ENCODE assay signal across 11 cellular contexts in the genomic region with DNA sequence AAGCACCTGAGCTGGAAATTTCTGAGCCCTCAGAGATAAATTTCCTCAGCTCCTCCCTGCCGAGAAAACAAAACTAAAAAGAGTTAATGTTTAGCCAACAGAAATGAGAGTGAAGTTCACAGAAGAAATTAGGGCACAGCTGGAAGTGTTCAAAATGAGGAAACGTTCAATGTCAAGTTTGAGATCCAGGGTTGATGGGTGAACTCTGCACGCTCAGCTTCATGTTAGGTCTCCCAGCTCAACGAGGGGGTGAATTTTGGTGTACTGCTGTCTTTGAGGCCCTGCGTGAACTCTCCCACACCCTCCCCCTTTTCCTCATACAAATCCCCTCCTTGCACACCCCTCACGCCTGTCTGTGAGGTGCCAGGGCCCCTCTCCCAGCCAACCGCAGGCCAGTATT. TPM values are rescaled to one million over a fixed set of nuclear protein-coding genes. Genes with fewer than 3 reads are reported as not detected.
DNase-seq lines count a peak whose midpoint lies in the region; ATAC-seq and TF ChIP-seq lines count a peak whose summit lies in the region.
"Had no signal": no experiment of that assay in that cellular context is flagged by ENCODE, and none has a peak within 500 bp of the region (broad histone marks: within the 10 kb centered on the region; RNA-seq: fewer than 3 reads in every experiment).

No MANE protein-coding gene starts in this region.

- H2AFZ ChIP-seq in SU-DHL-6 (ENCODE audit: low read depth, low read length, severe bottlenecking), result no peak overlapping the region

- H3K4me3 ChIP-seq in SU-DHL-6 (ENCODE audit: insufficient read depth, low read length, poor library complexity, severe bottlenecking), result no peak overlapping the region
- H3K4me3 ChIP-seq in spleen, result no peak overlapping the region
- H3K4me3 ChIP-seq: ovary had no signal

- peak; percentile 52 for ATAC-seq in HG02623 (IDR thresholded peaks at IDR 0.05; ENCODE audit: unreplicated experiment)

- WGBS in spleen, 5 donors, result 16 to 33% (median 20%) methylated on average over 7 of the region's 7 CpGs

- intact Hi-C loops in spleen (cut with DNase I; ENCODE audit: low total_unique reads), result no loop called here

- H4K20me1 ChIP-seq in SU-DHL-6 (ENCODE audit: low read depth, low read length), result no peaks in the 10 kb centered on the region

- no peaks in the 10 kb centered on the region for H3K9me3 ChIP-seq in SU-DHL-6 (ENCODE audit: insufficient read depth, low read length)
- peaks cover 0 to 7% (median 0%) of the 10 kb centered on the region in 8 donors for H3K9me3 ChIP-seq in spleen
- H3K9me3 ChIP-seq: ovary had no signal

- H3K4me2 ChIP-seq in SU-DHL-6 (ENCODE audit: low read depth, low read length, poor library complexity, severe bottlenecking), result no peak overlapping the region

- TF ChIP-seq CTCF in SU-DHL-6 (IDR thresholded peaks at IDR 0.05; ENCODE audit: insufficient read depth, low read length, poor library complexity, severe bottlenecking), result no peak
- no peak for TF ChIP-seq CTCF in spleen (IDR thresholded peaks at IDR 0.05 in 8 of 11, conservative IDR thresholded peaks at IDR 0.05 in 3 of 11)

- no peaks in the 10 kb centered on the region for H3K9me2 ChIP-seq in SU-DHL-6 (replicated peaks; ENCODE audit: insufficient read depth, low read length)

- H3K27ac ChIP-seq in SU-DHL-6 (ENCODE audit: low read depth, low read length) (peak overlapping the region; percentile 76), spleen (peak overlapping the region; percentile 11 to 77 (median 68))
- H3K27ac ChIP-seq: ovary had no signal

- TF ChIP-seq POLR2A in spleen (IDR thresholded peaks at IDR 0.05), result no peak

- 0 out of 2 replicates have a peak overlapping the region, but pooled peaks have one; percentile 7 for H3K9ac ChIP-seq in SU-DHL-6 (ENCODE audit: low read length)

- H3K4me1 ChIP-seq in spleen, result peaks cover 7 to 30% (median 18%) of the 10 kb centered on the region in 6 donors

- no peaks in the 10 kb centered on the region for H3K79me2 ChIP-seq in SU-DHL-6 (ENCODE audit: insufficient read depth, low read length)

- no peaks in the 10 kb centered on the region for H3K36me3 ChIP-seq in SU-DHL-6 (ENCODE audit: low read length)
- H3K36me3 ChIP-seq in spleen, result peaks cover 0 to 29% (median 12%) of the 10 kb centered on the region in 6 donors
- H3K36me3 ChIP-seq: ovary had no signal

- no peaks in the 10 kb centered on the region for H3F3A ChIP-seq in SU-DHL-6 (ENCODE audit: insufficient read depth)

- DNase-seq in GM19238 (ENCODE audit: insufficient read length, low spot score), result peak; percentile 51
- no peak for DNase-seq in spleen
- no peak for DNase-seq in NCI-H2081 (lab: John Stamatoyannopoulos, UW)
- no peak for DNase-seq in NCI-H774 (lab: John Stamatoyannopoulos, UW)
- no peak for DNase-seq in EL
- DNase-seq in foreskin melanocyte, result no peak
- DNase-seq: activated naive CD8-positive, alpha-beta T cell treated with anti-CD3 and anti-CD28 coated beads, Interleukin-2, amount 10 ng/mL, durations not matched to agents 7 days and 5 days; immature natural killer cell; ovary had no signal

- H3K27me3 ChIP-seq in SU-DHL-6 (ENCODE audit: low read length), result no peaks in the 10 kb centered on the region
- H3K27me3 ChIP-seq in spleen (replicated peaks in 1 of 7), result no peaks in the 10 kb centered on the region
- H3K27me3 ChIP-seq: ovary had no signal

RNA-seq across cellular contexts. Expression of gene OAS3, which starts 13.3 kb away (rescaled TPM):
- 10 to 100 TPM; 26.9 to 54.5 (median 37.3) TPM for total RNA-seq in spleen
- 10 to 100 TPM in 1 of 3 donors, 1 to 10 TPM in 2; 5.0 to 14.7 (median 5.5) TPM for polyA plus RNA-seq in spleen

RNA-seq across cellular contexts. Expression of gene OAS1, which starts 18.2 kb away (rescaled TPM):
- total RNA-seq in spleen, result 10 to 100 TPM; 43.2 to 68.4 (median 56.7) TPM
- polyA plus RNA-seq in spleen, result 10 to 100 TPM; 34.7 to 53.8 (median 47.7) TPM

RNA-seq across cellular contexts. Expression of gene OAS2, which starts 53.3 kb away (rescaled TPM):
- 10 to 100 TPM; 37.9 to 71.4 (median 48.7) TPM for total RNA-seq in spleen
- polyA plus RNA-seq in spleen, result 10 to 100 TPM; 21.0 to 32.1 (median 25.6) TPM
